Comparison of ENCODE assay signal across 7 cellular contexts in genomic region chr2:162629085-162629484, GRCh38.
"Had no signal": no experiment of that assay in that cellular context is flagged by ENCODE, and none has a peak within 500 bp of the region (broad histone marks: within the 10 kb centered on the region; RNA-seq: fewer than 3 reads in every experiment).

No MANE protein-coding gene starts in this region.

- H3K9me3 ChIP-seq: HAP-1 had no signal

- H3K4me2 ChIP-seq: GM23338 had no signal

- H3K27ac ChIP-seq: HL-60 had no signal

- DNase-seq: H7, HFFc6, KBM-7 had no signal

- H2AFZ ChIP-seq: GM23338 had no signal

- ATAC-seq: GM23338, HCT116 had no signal

- H3K4me3 ChIP-seq: GM23338, HAP-1 had no signal

- H3K4me1 ChIP-seq: HAP-1 had no signal

- H3K36me3 ChIP-seq: HAP-1 had no signal
